12 cellular contexts compared by ENCODE assay signal in the genomic region with DNA sequence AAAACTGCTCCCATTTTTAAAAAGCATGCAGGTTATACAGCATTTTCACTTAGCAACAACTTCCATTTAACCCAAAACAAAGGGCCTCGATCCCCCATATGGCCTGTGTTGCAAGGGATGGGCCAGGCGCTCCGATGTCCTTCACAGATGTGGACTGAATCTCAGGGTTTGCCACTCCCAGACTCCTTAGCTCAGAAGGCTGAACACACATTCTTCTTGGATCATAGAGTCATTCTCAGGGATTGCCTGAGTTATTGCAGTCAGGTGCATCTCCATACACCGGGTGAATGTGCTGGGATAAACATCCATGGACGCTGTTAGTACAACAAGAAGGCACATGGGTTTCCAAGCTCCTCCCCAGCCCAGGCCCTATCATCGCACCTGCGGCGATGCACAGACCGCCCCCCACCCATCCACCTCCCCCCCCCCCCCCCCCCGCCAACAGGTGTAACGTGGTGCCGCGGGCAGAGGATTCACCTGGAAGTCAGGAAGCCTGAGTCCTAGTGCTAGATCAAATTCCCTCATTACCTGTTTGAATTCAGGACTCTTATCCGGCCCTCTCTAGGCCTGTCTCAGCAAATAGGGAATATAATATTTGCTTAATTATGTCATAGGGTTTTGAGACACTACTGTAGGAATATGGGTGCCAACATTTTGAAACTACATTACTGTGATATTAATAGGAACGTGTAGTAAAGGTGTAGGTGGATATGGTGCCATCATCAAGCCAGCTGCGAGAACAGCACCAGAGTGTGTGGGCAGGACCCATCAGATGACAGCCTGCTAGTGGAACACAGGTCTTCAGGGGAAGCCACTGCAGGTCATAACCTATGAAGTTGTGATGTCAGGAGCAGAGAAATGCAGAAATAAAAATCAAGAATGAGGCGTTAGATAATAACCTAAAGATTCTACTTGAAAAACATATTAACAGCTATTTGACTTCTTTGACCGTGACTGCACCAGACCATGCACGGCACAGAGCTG.
A peak's percentile ranks its signal among the peaks of the same experiment; 100 is the strongest.
DNase-seq lines count a peak whose midpoint lies in the region; ATAC-seq and TF ChIP-seq lines count a peak whose summit lies in the region.
"Had no signal": no experiment of that assay in that cellular context is flagged by ENCODE, and none has a peak within 500 bp of the region (broad histone marks: within the 10 kb centered on the region; RNA-seq: fewer than 3 reads in every experiment).

No MANE protein-coding gene starts in this region.

- DNase-seq in stimulated activated CD4-positive, alpha-beta T cell treated with anti-CD3 and anti-CD28 coated beads, Interleukin-15, amount 100 ng/mL, for 24 hours, result peak; percentile 16
- no peak for DNase-seq in stimulated activated CD4-positive, alpha-beta T cell treated with anti-CD3 and anti-CD28 coated beads, Interleukin-4, amount 100 ng/mL, for 24 hours
- peak; percentile 27 for DNase-seq in activated CD8-positive, alpha-beta T cell treated with anti-CD3 and anti-CD28 coated beads for 36 hours
- no peak for DNase-seq in mesenchymal stem cell
- DNase-seq in CD1c-positive myeloid dendritic cell (ENCODE audit: extremely low spot score), result no peak
- no peak for DNase-seq in Peyer's patch
- DNase-seq in hepatic stellate cell (ENCODE audit: low spot score), result no peak
- DNase-seq: BE2C, glutamatergic neuron had no signal

- peaks cover 2% of the 10 kb centered on the region for H3K79me1 ChIP-seq in mesenchymal stem cell (replicated peaks; ENCODE audit: low read length, poor library complexity, severe bottlenecking)

- H2BK12ac ChIP-seq in mesenchymal stem cell (ENCODE audit: low read length in 2 of 2), result no peak overlapping the region

- peak overlapping the region; percentile 6 for H3K4me2 ChIP-seq in mesenchymal stem cell (ENCODE audit: low read length, poor library complexity, severe bottlenecking)

- no peak overlapping the region for H4K8ac ChIP-seq in mesenchymal stem cell (ENCODE audit: low read length)

- H3K9me3 ChIP-seq in mesenchymal stem cell (ENCODE audit: control insufficient read depth, low read length), result no peaks in the 10 kb centered on the region
- H3K9me3 ChIP-seq in Peyer's patch, result no peaks in the 10 kb centered on the region
- H3K9me3 ChIP-seq: BE2C had no signal

- H2BK5ac ChIP-seq in mesenchymal stem cell (ENCODE audit: low read depth, low read length, poor library complexity, severe bottlenecking), result peak overlapping the region; percentile 25

- H3K27me3 ChIP-seq in mesenchymal stem cell (ENCODE audit: control insufficient read depth in 1 of 2, insufficient read depth in 1 of 2, low read length in 2 of 2), result no peaks in the 10 kb centered on the region
- H3K27me3 ChIP-seq in Peyer's patch, result no peaks in the 10 kb centered on the region
- H3K27me3 ChIP-seq: BE2C had no signal

- POLR2A ChIA-PET in activated CD8-positive, alpha-beta T cell treated with anti-CD3 and anti-CD28 coated beads for 36 hours (lab: Charles Lee), result no interaction called here

- H3K4me3 ChIP-seq in mesenchymal stem cell (ENCODE audit: insufficient read depth in 1 of 2, low read depth in 1 of 2, low read length in 2 of 2) (peak overlapping the region in 1 of 2 experiments; percentile 55), Peyer's patch (no peak overlapping the region)

- peaks cover 2% of the 10 kb centered on the region for H3K9me3 Mint-ChIP-seq in activated CD8-positive, alpha-beta T cell treated with anti-CD3 and anti-CD28 coated beads for 36 hours
- H3K9me3 Mint-ChIP-seq: memory B cell, WTC11 had no signal

- no peak for ATAC-seq in activated CD8-positive, alpha-beta T cell treated with anti-CD3 and anti-CD28 coated beads for 36 hours
- ATAC-seq in HG03354 (IDR thresholded peaks at IDR 0.05; ENCODE audit: poor library complexity, severe bottlenecking, unreplicated experiment), result no peak
- ATAC-seq: WTC11 had no signal

- no peak overlapping the region for H3K14ac ChIP-seq in mesenchymal stem cell (ENCODE audit: low read length in 2 of 2)

- no peaks in the 10 kb centered on the region for H3K36me3 Mint-ChIP-seq in activated CD8-positive, alpha-beta T cell treated with anti-CD3 and anti-CD28 coated beads for 36 hours (ENCODE audit: low read depth)
- H3K36me3 Mint-ChIP-seq: memory B cell, WTC11 had no signal

- H3K9ac ChIP-seq in mesenchymal stem cell (ENCODE audit: low read length), result peak overlapping the region; percentile 83

- no peak overlapping the region for H2BK120ac ChIP-seq in mesenchymal stem cell (ENCODE audit: low read depth, low read length)

- peak overlapping the region; percentile 95 for H2AK5ac ChIP-seq in mesenchymal stem cell (ENCODE audit: low read length, severe bottlenecking)

- no peak overlapping the region for H3K4ac ChIP-seq in mesenchymal stem cell (ENCODE audit: low read depth in 1 of 2, low read length in 2 of 2)

- no peak overlapping the region for H2AFZ ChIP-seq in mesenchymal stem cell (ENCODE audit: low read depth, low read length)

- H3K27ac ChIP-seq in mesenchymal stem cell (ENCODE audit: low read length, poor library complexity, severe bottlenecking), result peak overlapping the region; percentile 98
- peak overlapping the region in 1 of 4 donors; percentile 16 for H3K27ac ChIP-seq in Peyer's patch

- H3K4me1 Mint-ChIP-seq in activated CD8-positive, alpha-beta T cell treated with anti-CD3 and anti-CD28 coated beads for 36 hours (ENCODE audit: low read depth), result peaks cover 35% of the 10 kb centered on the region

- no peak overlapping the region for H3K27ac Mint-ChIP-seq in activated CD8-positive, alpha-beta T cell treated with anti-CD3 and anti-CD28 coated beads for 36 hours
- H3K27ac Mint-ChIP-seq: memory B cell had no signal

- H3K4me1 ChIP-seq in mesenchymal stem cell (ENCODE audit: control insufficient read depth, insufficient read depth, low read depth, low read length) (peaks cover 18% of the 10 kb centered on the region), Peyer's patch (no peaks in the 10 kb centered on the region)
- H3K4me1 ChIP-seq: BE2C had no signal

- no peak for TF ChIP-seq POLR2A in Peyer's patch (IDR thresholded peaks at IDR 0.05)

- no peak for TF ChIP-seq CTCF in activated CD8-positive, alpha-beta T cell treated with anti-CD3 and anti-CD28 coated beads for 36 hours (IDR thresholded peaks at IDR 0.05)
- TF ChIP-seq CTCF in Peyer's patch (IDR thresholded peaks at IDR 0.05), result no peak

- WGBS in mesenchymal stem cell, result 91% methylated on average over 13 of the region's 19 CpGs

- H3K36me3 ChIP-seq in mesenchymal stem cell (ENCODE audit: control insufficient read depth in 1 of 2, insufficient read depth in 2 of 2, low read depth in 1 of 2, low read length in 2 of 2) (no peaks in the 10 kb centered on the region), Peyer's patch (no peaks in the 10 kb centered on the region)
- H3K36me3 ChIP-seq: BE2C had no signal

- CTCF ChIA-PET in activated CD8-positive, alpha-beta T cell treated with anti-CD3 and anti-CD28 coated beads for 36 hours (lab: Charles Lee), result interaction anchor here (1.3 kb wide), 1 partner anchor 10 kb away, joined by 3 read pairs; no protein-coding TSS in a partner anchor

- intact Hi-C loops in activated CD8-positive, alpha-beta T cell treated with anti-CD3 and anti-CD28 coated beads for 36 hours (cut with micrococcal nuclease), result no loop called here

- H3K18ac ChIP-seq in mesenchymal stem cell (ENCODE audit: low read depth in 1 of 2, low read length in 2 of 2), result peak overlapping the region in 1 of 2 experiments; percentile 67

- H3K23ac ChIP-seq in mesenchymal stem cell (ENCODE audit: low read length in 2 of 2), result no peak overlapping the region

- peaks cover 4% of the 10 kb centered on the region for H3K27me3 Mint-ChIP-seq in activated CD8-positive, alpha-beta T cell treated with anti-CD3 and anti-CD28 coated beads for 36 hours

- no peak overlapping the region for H3K4me3 Mint-ChIP-seq in activated CD8-positive, alpha-beta T cell treated with anti-CD3 and anti-CD28 coated beads for 36 hours
- H3K4me3 Mint-ChIP-seq: memory B cell, WTC11 had no signal

- H2BK15ac ChIP-seq in mesenchymal stem cell (ENCODE audit: low read depth, poor library complexity, severe bottlenecking), result no peak overlapping the region

- H4K91ac ChIP-seq in mesenchymal stem cell (ENCODE audit: low read length), result no peak overlapping the region

Comparison
In these comparisons a context has a peak if more than half of its experiments do, and no peak if none do; other contexts are left out.
1. DNase-seq: peak in stimulated activated CD4-positive, alpha-beta T cell treated with anti-CD3 and anti-CD28 coated beads, Interleukin-15, amount 100 ng/mL, for 24 hours (single experiment) and activated CD8-positive, alpha-beta T cell treated with anti-CD3 and anti-CD28 coated beads for 36 hours (single experiment); none in stimulated activated CD4-positive, alpha-beta T cell treated with anti-CD3 and anti-CD28 coated beads, Interleukin-4, amount 100 ng/mL, for 24 hours (single experiment), mesenchymal stem cell (single experiment), CD1c-positive myeloid dendritic cell (single experiment), Peyer's patch (0 of 3) and hepatic stellate cell (single experiment).